29 cellular contexts compared by ENCODE assay signal in the genomic region with DNA sequence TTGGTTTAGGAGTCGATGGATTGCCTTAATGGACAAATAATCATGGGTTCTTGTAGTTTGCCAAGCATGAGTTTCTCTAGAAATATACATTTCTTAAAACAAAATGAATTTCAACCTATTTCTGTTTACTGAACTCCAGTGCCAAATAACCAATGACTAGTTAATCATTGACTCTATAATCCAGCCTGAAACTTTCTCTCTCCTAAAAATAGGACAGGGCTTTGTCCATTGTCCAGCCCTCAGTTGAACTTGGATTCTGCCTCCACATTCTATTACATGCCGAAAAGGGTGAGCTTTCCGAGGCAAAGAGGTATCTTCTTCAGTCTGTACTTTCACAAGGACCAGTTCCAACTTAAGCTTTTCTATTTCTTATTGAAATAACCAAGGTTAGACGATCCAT.
"Had no signal": no experiment of that assay in that cellular context is flagged by ENCODE, and none has a peak within 500 bp of the region (broad histone marks: within the 10 kb centered on the region; RNA-seq: fewer than 3 reads in every experiment).

No MANE protein-coding gene starts in this region.

- H3K36me3 ChIP-seq: adrenal gland, breast epithelium, cardiac muscle cell, colonic mucosa, esophagus squamous epithelium, gastroesophageal sphincter had no signal

- ATAC-seq: activated CD4-positive, alpha-beta T cell treated with anti-CD3 and anti-CD28 coated beads for 36 hours; activated CD4-positive, CD25-positive, alpha-beta regulatory T cell treated with anti-CD3 and anti-CD28 coated beads, Interleukin-2, amount 50 U/mL, for 24 hours; activated CD8-positive, alpha-beta memory T cell treated with anti-CD3 and anti-CD28 coated beads, Interleukin-2, amount 10 ng/mL, durations not matched to agents 7 days and 5 days; activated CD8-positive, alpha-beta T cell treated with anti-CD3 and anti-CD28 coated beads, Interleukin-2, amount 10 ng/mL, durations not matched to agents 7 days and 5 days; activated naive CD8-positive, alpha-beta T cell treated with anti-CD3 and anti-CD28 coated beads, Interleukin-2, amount 50 U/mL, for 24 hours; gastroesophageal sphincter; WTC11 had no signal

- H3K4me3 ChIP-seq: adrenal gland, breast epithelium, cardiac muscle cell, colonic mucosa, esophagus squamous epithelium, gastroesophageal sphincter had no signal

- H3K9me3 ChIP-seq: colonic mucosa had no signal

- FAIRE-seq: endothelial cell of umbilical vein had no signal

- H3K4me1 ChIP-seq: adrenal gland, breast epithelium, colonic mucosa, esophagus squamous epithelium, gastroesophageal sphincter had no signal

- H3K27me3 ChIP-seq: adrenal gland, breast epithelium, colonic mucosa, gastroesophageal sphincter had no signal

- DNase-seq: activated CD4-positive, alpha-beta memory T cell treated with anti-CD3 and anti-CD28 coated beads for 36 hours; activated CD4-positive, alpha-beta T cell treated with anti-CD3 and anti-CD28 coated beads for 36 hours; activated CD4-positive, alpha-beta T cell treated with anti-CD3 and anti-CD28 coated beads, Interleukin-2, amount 10 ng/mL, durations not matched to agents 24 days and 14 days; activated CD8-positive, alpha-beta memory T cell treated with anti-CD3 and anti-CD28 coated beads, Interleukin-2, amount 10 ng/mL, durations not matched to agents 7 days and 5 days; activated CD8-positive, alpha-beta memory T cell treated with anti-CD3 and anti-CD28 coated beads, Interleukin-2, amount 50 U/mL, for 4 hours; activated CD8-positive, alpha-beta T cell treated with anti-CD3 and anti-CD28 coated beads, Interleukin-2, amount 10 ng/mL, durations not matched to agents 7 days and 5 days; activated effector memory CD4-positive, alpha-beta T cell treated with anti-CD3 and anti-CD28 coated beads, Interleukin-2, amount 50 U/mL, for 16 hours; activated naive CD4-positive, alpha-beta T cell treated with anti-CD3 and anti-CD28 coated beads for 36 hours; activated naive CD8-positive, alpha-beta T cell treated with anti-CD3 and anti-CD28 coated beads for 36 hours; activated naive CD8-positive, alpha-beta T cell treated with anti-CD3 and anti-CD28 coated beads, Interleukin-2, amount 50 U/mL, for 24 hours; activated T-cell treated with anti-CD3 and anti-CD28 coated beads, Interleukin-2, amount 50 U/mL, for 1 hour; activated T-cell treated with anti-CD3 and anti-CD28 coated beads, Interleukin-2, amount 50 U/mL, for 48 hours; adrenal gland; amygdala; aorta; central memory CD4-positive, alpha-beta T cell; cerebellar nuclear complex; colonic mucosa; effector CD8-positive, alpha-beta T cell; esophagus squamous epithelium; foreskin melanocyte; T-helper 2 cell had no signal

- H3K27ac ChIP-seq: adrenal gland, breast epithelium, cardiac muscle cell, colonic mucosa, epithelial cell of prostate, esophagus squamous epithelium, gastroesophageal sphincter had no signal
